In the genomic region with DNA sequence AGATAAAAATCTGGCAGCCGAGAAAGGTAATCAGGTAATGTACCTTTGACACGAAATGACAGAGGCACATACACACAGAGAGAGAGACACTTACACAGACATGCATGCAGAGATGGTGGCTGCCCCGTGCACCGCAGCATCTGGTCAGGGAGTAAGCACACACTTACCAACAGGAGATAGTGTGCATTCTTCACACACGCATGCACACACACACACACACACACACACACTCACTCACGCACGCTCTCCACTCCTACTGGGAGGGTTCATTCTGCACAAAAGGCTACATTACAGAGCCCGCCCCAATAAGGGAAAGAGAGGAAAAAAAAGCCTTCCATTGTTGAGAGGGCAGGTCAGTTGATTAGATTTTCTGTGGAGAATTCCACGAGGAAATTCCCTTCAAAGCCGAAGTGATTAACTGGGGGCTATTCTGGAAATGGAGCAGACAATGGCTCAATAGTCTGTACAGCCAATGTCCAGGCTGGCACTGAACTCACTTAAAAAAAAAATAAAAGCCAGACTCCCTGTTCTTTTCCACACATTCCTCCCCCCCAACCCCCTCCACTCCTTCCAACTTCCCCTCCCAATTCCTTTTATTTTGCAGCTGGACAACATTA, we compare ENCODE assay signal across 8 cellular contexts. TPM values are rescaled to one million over a fixed set of nuclear protein-coding genes. Genes with fewer than 3 reads are reported as not detected.
A peak's percentile ranks its signal among the peaks of the same experiment; 100 is the strongest.
DNase-seq lines count a peak whose midpoint lies in the region; ATAC-seq and TF ChIP-seq lines count a peak whose summit lies in the region.

No MANE protein-coding gene starts in this region.

- no peak overlapping the region for H2BK5ac ChIP-seq in H9 (ENCODE audit: insufficient read length, low read length)

- ATAC-seq in SK-N-SH treated with all-trans-retinoic acid at 6 μM for 48 hours, result peak; percentile 68
- peak; percentile 42 to 66 for ATAC-seq in left cardiac atrium
- ATAC-seq in GM18511 (IDR thresholded peaks at IDR 0.05; ENCODE audit: unreplicated experiment), result no peak
- no peak for ATAC-seq in GM18870 (IDR thresholded peaks at IDR 0.05; ENCODE audit: unreplicated experiment)
- no peak for ATAC-seq in GM19395 (IDR thresholded peaks at IDR 0.05; ENCODE audit: unreplicated experiment)

- H3T11ph ChIP-seq in H9 (ENCODE audit: low read length), result no peak overlapping the region

- H3K4me2 ChIP-seq in H9 (ENCODE audit: insufficient read depth, insufficient read length, low read length), result peak overlapping the region; percentile 90

- H3K4me1 Mint-ChIP-seq in H9, result no peaks in the 10 kb centered on the region
- H3K4me1 Mint-ChIP-seq in progenitor cell of endocrine pancreas (ENCODE audit: low read depth), result peaks cover 15% of the 10 kb centered on the region

- WGBS in H9 (ENCODE audit: extremely low coverage, insufficient read length, low lambda C conversion rate), result no CpG with 5 or more reads among the region's 10 CpGs

- H3K14ac ChIP-seq in H9 (ENCODE audit: insufficient read depth, low read length), result no peak overlapping the region

- H4K8ac ChIP-seq in H9 (replicated peaks; ENCODE audit: insufficient read length, low read depth, low read length), result no peak overlapping the region

- H2BK15ac ChIP-seq in H9 (ENCODE audit: low read depth, low read length), result no peak overlapping the region

- DNase-seq in H9, result no peak
- peak; percentile 21 for DNase-seq in left cardiac atrium
- peak; percentile 22 for DNase-seq in progenitor cell of endocrine pancreas (ENCODE audit: low spot score, unreplicated experiment)
- no peak for DNase-seq in GDM1 (lab: John Stamatoyannopoulos, UW)

- H3K36me3 Mint-ChIP-seq in H9 (ENCODE audit: insufficient read depth in 1 of 3, low read depth in 3 of 3) (no peaks in the 10 kb centered on the region; a peak in 1 of 7 replicates), progenitor cell of endocrine pancreas (ENCODE audit: insufficient read depth) (no peaks in the 10 kb centered on the region)

- no peak overlapping the region for H2BK20ac ChIP-seq in H9 (ENCODE audit: low read depth, low read length, poor library complexity, severe bottlenecking)

- no peak overlapping the region for H2AFZ ChIP-seq in H9 (ENCODE audit: low read length)

- no peak overlapping the region for H2AK5ac ChIP-seq in H9 (ENCODE audit: insufficient read length, low read length)

- H3K27me3 ChIP-seq in H9 (ENCODE audit: insufficient read depth, low read length), result no peaks in the 10 kb centered on the region; the same call in 1 of the 2 replicates

- no peak overlapping the region for H3K27ac ChIP-seq in H9 (ENCODE audit: insufficient read length, low read depth, low read length)

- H3K4ac ChIP-seq in H9 (ENCODE audit: low read depth, low read length), result no peak overlapping the region

- H3K23me2 ChIP-seq in H9 (ENCODE audit: insufficient read length, low read depth, low read length, poor library complexity, severe bottlenecking), result peaks cover 10% of the 10 kb centered on the region

- no peaks in the 10 kb centered on the region for H3K9me3 ChIP-seq in H9 (ENCODE audit: control insufficient read depth, low read depth, low read length)

- H3K79me1 ChIP-seq in H9 (ENCODE audit: insufficient read depth, low read depth, low read length, poor library complexity, severe bottlenecking), result no peaks in the 10 kb centered on the region

- no peak overlapping the region for H3K56ac ChIP-seq in H9 (ENCODE audit: insufficient read length, low read depth, low read length)

- H3K9ac ChIP-seq in H9 (ENCODE audit: extremely low read depth, insufficient read length, low read length), result no peak overlapping the region

- H3K79me2 ChIP-seq in H9 (ENCODE audit: insufficient read depth, low read length), result no peaks in the 10 kb centered on the region

- H2BK120ac ChIP-seq in H9 (ENCODE audit: low read depth, low read length, poor library complexity, severe bottlenecking), result no peak overlapping the region

- no peak overlapping the region for H4K91ac ChIP-seq in H9 (ENCODE audit: insufficient read length, low read depth, low read length)

- H3K27ac Mint-ChIP-seq in H9 (no peak overlapping the region), progenitor cell of endocrine pancreas (no peak overlapping the region)

- H3K4me1 ChIP-seq in H9 (ENCODE audit: insufficient read depth, low read length), result no peaks in the 10 kb centered on the region

- H4K5ac ChIP-seq in H9 (ENCODE audit: insufficient read length, low read depth, low read length), result no peak overlapping the region

- intact Hi-C loops in left cardiac atrium (cut with DNase I), result no loop called here

- H4K20me1 ChIP-seq in H9 (ENCODE audit: control insufficient read depth, insufficient read depth, insufficient read length), result no peaks in the 10 kb centered on the region

- H3K27me3 Mint-ChIP-seq in H9 (ENCODE audit: low read depth) (peaks cover 2% of the 10 kb centered on the region; the same call in 1 of the 2 replicates), progenitor cell of endocrine pancreas (no peaks in the 10 kb centered on the region)

- no peak overlapping the region for H3K4me3 Mint-ChIP-seq in H9
- H3K4me3 Mint-ChIP-seq in progenitor cell of endocrine pancreas (ENCODE audit: low read depth), result no peak overlapping the region

- H3K9me3 Mint-ChIP-seq in H9, result peaks cover 0 to 2% of the 10 kb centered on the region in 2 experiments; a peak in 1 of 5 replicates
- peaks cover under 1% of the 10 kb centered on the region for H3K9me3 Mint-ChIP-seq in progenitor cell of endocrine pancreas (ENCODE audit: low read depth)

- TF ChIP-seq CTCF in H9 (conservative IDR thresholded peaks at IDR 0.05) (no peak), progenitor cell of endocrine pancreas (IDR thresholded peaks at IDR 0.05; ENCODE audit: unreplicated experiment) (no peak)

- no peak overlapping the region for H2BK12ac ChIP-seq in H9 (ENCODE audit: insufficient read length, low read depth, low read length)

- no peak overlapping the region for H3K18ac ChIP-seq in H9 (ENCODE audit: insufficient read length, low read depth, low read length)

- no peak overlapping the region for H3K23ac ChIP-seq in H9 (ENCODE audit: insufficient read length, low read depth, low read length)

TF ChIP-seq in SK-N-SH treated with all-trans-retinoic acid at 6 μM for 48 hours, 23 proteins besides CTCF, POLR2A, EP300 and RAD21 (continues in another document):
- TF ChIP-seq ESRRG (CRISPR knock-in tag; IDR thresholded peaks at IDR 0.05) (no peak), ZFP30 (CRISPR knock-in tag; IDR thresholded peaks at IDR 0.05) (no peak), TCF4 (CRISPR knock-in tag; IDR thresholded peaks at IDR 0.05; ENCODE audit: borderline replicate concordance) (no peak), ZNF8 (CRISPR knock-in tag; IDR thresholded peaks at IDR 0.05) (no peak), ISL1 (CRISPR knock-in tag; IDR thresholded peaks at IDR 0.05) (no peak), BACH2 (CRISPR knock-in tag; IDR thresholded peaks at IDR 0.05; ENCODE audit: borderline replicate concordance) (no peak), GLIS3 (CRISPR knock-in tag; IDR thresholded peaks at IDR 0.05) (no peak), ZFP3 (CRISPR knock-in tag; IDR thresholded peaks at IDR 0.05) (no peak)
- TF ChIP-seq, protein P1, sequence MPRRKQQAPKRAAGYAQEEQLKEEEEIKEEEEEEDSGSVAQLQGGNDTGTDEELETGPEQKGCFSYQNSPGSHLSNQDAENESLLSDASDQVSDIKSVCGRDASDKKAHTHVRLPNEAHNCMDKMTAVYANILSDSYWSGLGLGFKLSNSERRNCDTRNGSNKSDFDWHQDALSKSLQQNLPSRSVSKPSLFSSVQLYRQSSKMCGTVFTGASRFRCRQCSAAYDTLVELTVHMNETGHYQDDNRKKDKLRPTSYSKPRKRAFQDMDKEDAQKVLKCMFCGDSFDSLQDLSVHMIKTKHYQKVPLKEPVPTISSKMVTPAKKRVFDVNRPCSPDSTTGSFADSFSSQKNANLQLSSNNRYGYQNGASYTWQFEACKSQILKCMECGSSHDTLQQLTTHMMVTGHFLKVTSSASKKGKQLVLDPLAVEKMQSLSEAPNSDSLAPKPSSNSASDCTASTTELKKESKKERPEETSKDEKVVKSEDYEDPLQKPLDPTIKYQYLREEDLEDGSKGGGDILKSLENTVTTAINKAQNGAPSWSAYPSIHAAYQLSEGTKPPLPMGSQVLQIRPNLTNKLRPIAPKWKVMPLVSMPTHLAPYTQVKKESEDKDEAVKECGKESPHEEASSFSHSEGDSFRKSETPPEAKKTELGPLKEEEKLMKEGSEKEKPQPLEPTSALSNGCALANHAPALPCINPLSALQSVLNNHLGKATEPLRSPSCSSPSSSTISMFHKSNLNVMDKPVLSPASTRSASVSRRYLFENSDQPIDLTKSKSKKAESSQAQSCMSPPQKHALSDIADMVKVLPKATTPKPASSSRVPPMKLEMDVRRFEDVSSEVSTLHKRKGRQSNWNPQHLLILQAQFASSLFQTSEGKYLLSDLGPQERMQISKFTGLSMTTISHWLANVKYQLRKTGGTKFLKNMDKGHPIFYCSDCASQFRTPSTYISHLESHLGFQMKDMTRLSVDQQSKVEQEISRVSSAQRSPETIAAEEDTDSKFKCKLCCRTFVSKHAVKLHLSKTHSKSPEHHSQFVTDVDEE (CRISPR knock-in tag; IDR thresholded peaks at IDR 0.05), result no peak
- TF ChIP-seq, protein P2, sequence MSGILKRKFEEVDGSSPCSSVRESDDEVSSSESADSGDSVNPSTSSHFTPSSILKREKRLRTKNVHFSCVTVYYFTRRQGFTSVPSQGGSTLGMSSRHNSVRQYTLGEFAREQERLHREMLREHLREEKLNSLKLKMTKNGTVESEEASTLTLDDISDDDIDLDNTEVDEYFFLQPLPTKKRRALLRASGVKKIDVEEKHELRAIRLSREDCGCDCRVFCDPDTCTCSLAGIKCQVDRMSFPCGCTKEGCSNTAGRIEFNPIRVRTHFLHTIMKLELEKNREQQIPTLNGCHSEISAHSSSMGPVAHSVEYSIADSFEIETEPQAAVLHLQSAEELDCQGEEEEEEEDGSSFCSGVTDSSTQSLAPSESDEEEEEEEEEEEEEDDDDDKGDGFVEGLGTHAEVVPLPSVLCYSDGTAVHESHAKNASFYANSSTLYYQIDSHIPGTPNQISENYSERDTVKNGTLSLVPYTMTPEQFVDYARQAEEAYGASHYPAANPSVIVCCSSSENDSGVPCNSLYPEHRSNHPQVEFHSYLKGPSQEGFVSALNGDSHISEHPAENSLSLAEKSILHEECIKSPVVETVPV (CRISPR knock-in tag; IDR thresholded peaks at IDR 0.05), result no peak

RNA-seq across cellular contexts. Expression of a gene that starts 1.4 kb away (rescaled TPM):
- total RNA-seq in H9 (2021) (2.3 and 3.1 TPM in 2 replicates), left cardiac atrium (10 to 100 TPM in 1 of 2 donors, 1 to 10 TPM in 1; 7.6 to 13.2 TPM), progenitor cell of endocrine pancreas (49.1 and 56.9 TPM in 2 replicates)

Comparison
In these comparisons a context has a peak if more than half of its experiments do, and no peak if none do; other contexts are left out.
1. DNase-seq: peak in left cardiac atrium (single experiment) and progenitor cell of endocrine pancreas (single experiment); none in H9 (single experiment) and GDM1 (single experiment).
2. ATAC-seq: peak in SK-N-SH treated with all-trans-retinoic acid at 6 μM for 48 hours (single experiment) and left cardiac atrium (2 of 2); none in GM18511 (single experiment), GM18870 (single experiment) and GM19395 (single experiment).